In genomic region chr1:39954870-39955546, GRCh38 we compare ENCODE assay signal across 8 cellular contexts. TPM values are rescaled to one million over a fixed set of nuclear protein-coding genes. Genes with fewer than 3 reads are reported as not detected.
A peak's percentile ranks its signal among the peaks of the same experiment; 100 is the strongest.
DNase-seq lines count a peak whose midpoint lies in the region; ATAC-seq and TF ChIP-seq lines count a peak whose summit lies in the region.

Gene MFSD2A (plus strand): TSS chr1:39955145. CDS start chr1:39955293, 148 bp downstream.

- intact Hi-C loops in activated CD8-positive, alpha-beta T cell treated with anti-CD3 and anti-CD28 coated beads for 36 hours (cut with micrococcal nuclease) = no loop called here
- intact Hi-C loops in lower lobe of right lung (cut with DNase I) = no loop called here

- H3K4me3 ChIP-seq in AG04450 (ENCODE audit: low read depth, low read length) = peak within 1 kb of the TSS; percentile 70
- peak within 1 kb of the TSS; percentile 34 for H3K4me3 ChIP-seq in ectodermal cell (ENCODE audit: insufficient read depth, low read depth, low read length)
- H3K4me3 ChIP-seq in lower lobe of right lung = peak within 1 kb of the TSS; percentile 70

- POLR2A ChIA-PET in AG04450 (lab: Yijun Ruan, JAX) = interaction anchor here (0.6 to 2.1 kb wide), 8 partner anchors 21 to 157 kb away, joined by 3 to 23 read pairs (median 4); partner anchors contain the start of gene CAP1
- POLR2A ChIA-PET in activated CD8-positive, alpha-beta T cell treated with anti-CD3 and anti-CD28 coated beads for 36 hours (lab: Charles Lee) = interaction anchor here (0.7 to 3.2 kb wide), 8 partner anchors 9 to 332 kb away, joined by 3 to 21 read pairs (median 4); partner anchors contain the start of gene CAP1

- H3K36me3 ChIP-seq in ectodermal cell (ENCODE audit: control insufficient read depth, insufficient read depth, low read length) (no peaks in the 10 kb centered on the region), lower lobe of right lung (no peaks in the 10 kb centered on the region)

- H3K9me3 Mint-ChIP-seq in activated CD8-positive, alpha-beta T cell treated with anti-CD3 and anti-CD28 coated beads for 36 hours = no peaks in the 10 kb centered on the region

- H3K27ac ChIP-seq in AG04450 (ENCODE audit: low read depth, low read length) (peak within 1 kb of the TSS; percentile 39), ectodermal cell (ENCODE audit: insufficient read depth, low read depth, low read length, poor library complexity, severe bottlenecking) (no peak within 1 kb of the TSS), lower lobe of right lung (peak within 1 kb of the TSS; percentile 82)

- WGBS in ectodermal cell, 2 experiments = 1% methylated on average over 62 of the region's 62 CpGs

- ATAC-seq in GM19043 (IDR thresholded peaks at IDR 0.05; ENCODE audit: low read depth, unreplicated experiment) (peak; percentile 83), HG03439 (IDR thresholded peaks at IDR 0.05; ENCODE audit: unreplicated experiment) (peak; percentile 64), lower lobe of right lung (peak; percentile 95 to 97)
- peak; percentile 93 for ATAC-seq in activated CD8-positive, alpha-beta T cell treated with anti-CD3 and anti-CD28 coated beads for 36 hours

- H3K27me3 ChIP-seq in AG04450 (ENCODE audit: control insufficient read depth, insufficient read depth, low read length) = no peaks in the 10 kb centered on the region
- H3K27me3 ChIP-seq in ectodermal cell (ENCODE audit: control insufficient read depth, insufficient read depth, low read length, poor library complexity, severe bottlenecking) = peaks cover 47% of the 10 kb centered on the region
- no peaks in the 10 kb centered on the region for H3K27me3 ChIP-seq in lower lobe of right lung (ENCODE audit: low read depth)

- peaks cover 9% of the 10 kb centered on the region for H3K4me1 ChIP-seq in ectodermal cell (ENCODE audit: control insufficient read depth, insufficient read depth, low read length)
- peaks cover 40% of the 10 kb centered on the region for H3K4me1 ChIP-seq in lower lobe of right lung

- DNase-seq in AG04450 (ENCODE audit: low read depth, low spot score) = peak; percentile 75
- peak; percentile 86 to 99 for DNase-seq in NCI-H526 (lab: John Stamatoyannopoulos, UW)
- DNase-seq in activated CD8-positive, alpha-beta T cell treated with anti-CD3 and anti-CD28 coated beads for 36 hours = peak; percentile 95
- DNase-seq in lower lobe of right lung = peak; percentile 96
- DNase-seq in stimulated activated CD4-positive, alpha-beta T cell treated with anti-CD3 and anti-CD28 coated beads, TNF-alpha, amount 100 ng/mL, for 1 hour (ENCODE audit: low read depth in 3 of 3, low spot score in 1 of 3) = peak; percentile 56 to 90 (median 79)

- H3K4me3 Mint-ChIP-seq in activated CD8-positive, alpha-beta T cell treated with anti-CD3 and anti-CD28 coated beads for 36 hours = peak within 1 kb of the TSS; percentile 92

- peaks cover 35% of the 10 kb centered on the region for H3K36me3 Mint-ChIP-seq in activated CD8-positive, alpha-beta T cell treated with anti-CD3 and anti-CD28 coated beads for 36 hours (ENCODE audit: low read depth)

- peaks cover 34% of the 10 kb centered on the region for H3K4me1 Mint-ChIP-seq in activated CD8-positive, alpha-beta T cell treated with anti-CD3 and anti-CD28 coated beads for 36 hours (ENCODE audit: low read depth)

- H3K9me3 ChIP-seq in AG04450 (ENCODE audit: control insufficient read depth, insufficient read depth, low read length) (no peaks in the 10 kb centered on the region; the same call in 1 of the 2 replicates), ectodermal cell (ENCODE audit: control insufficient read depth, low read length) (no peaks in the 10 kb centered on the region), lower lobe of right lung (no peaks in the 10 kb centered on the region)

- TF ChIP-seq CTCF in AG04450 (IDR thresholded peaks at IDR 0.05; ENCODE audit: low read depth, low read length) (no peak), lower lobe of right lung (IDR thresholded peaks at IDR 0.05) (no peak)
- no peak for TF ChIP-seq CTCF in activated CD8-positive, alpha-beta T cell treated with anti-CD3 and anti-CD28 coated beads for 36 hours (IDR thresholded peaks at IDR 0.05)

- H3K27me3 Mint-ChIP-seq in activated CD8-positive, alpha-beta T cell treated with anti-CD3 and anti-CD28 coated beads for 36 hours = no peaks in the 10 kb centered on the region

- CTCF ChIA-PET in AG04450 (lab: Charles Lee) = interaction anchor here (1.4 to 1.9 kb wide), 4 partner anchors 19 to 77 kb away, joined by 3 to 12 read pairs (median 6); no protein-coding TSS in a partner anchor
- CTCF ChIA-PET in activated CD8-positive, alpha-beta T cell treated with anti-CD3 and anti-CD28 coated beads for 36 hours (lab: Charles Lee) = interaction anchor here (0.6 to 3.7 kb wide), 6 partner anchors 18 to 155 kb away, joined by 3 to 25 read pairs (median 11); partner anchors contain the start of gene MYCL

- peak within 1 kb of the TSS; percentile 89 for H3K27ac Mint-ChIP-seq in activated CD8-positive, alpha-beta T cell treated with anti-CD3 and anti-CD28 coated beads for 36 hours

RNA-seq across cellular contexts. Expression of gene MFSD2A, which starts in this region (rescaled TPM):
- 1.6 and 2.6 TPM in 2 replicates for polyA plus RNA-seq in AG04450 (2011; rRNA removed)
- polyA minus RNA-seq in AG04450 (2011; rRNA and poly(A)+ RNA removed) = 2.6 and 2.8 TPM in 2 replicates
- 10 to 100 TPM; 15.0 to 19.3 TPM for total RNA-seq in activated CD8-positive, alpha-beta T cell treated with anti-CD3 and anti-CD28 coated beads for 36 hours
- 2.5 TPM for polyA plus RNA-seq in ectodermal cell (2013, experiment 1 of 4)
- 1.5 TPM for polyA plus RNA-seq in ectodermal cell (2013, experiment 2 of 4)
- polyA plus RNA-seq in ectodermal cell (2013, experiment 3 of 4) = 2.3 TPM
- 2.4 TPM for polyA plus RNA-seq in ectodermal cell (2013, experiment 4 of 4)
- total RNA-seq in lower lobe of right lung = 110 TPM
